Comparison of ENCODE assay signal across 8 cellular contexts in genomic region chrX:5586726-5587125, GRCh38.
"Had no signal": no experiment of that assay in that cellular context is flagged by ENCODE, and none has a peak within 500 bp of the region (broad histone marks: within the 10 kb centered on the region; RNA-seq: fewer than 3 reads in every experiment).

No MANE protein-coding gene starts in this region.

- H3K36me3 Mint-ChIP-seq: IgD-negative memory B cell had no signal

- H3K4me3 ChIP-seq: GM23248, HAP-1 had no signal

- H3K9ac ChIP-seq: GM23248 had no signal

- H3K9me3 ChIP-seq: HAP-1 had no signal

- H3K4me3 Mint-ChIP-seq: HFFc6, IgD-negative memory B cell had no signal

- DNase-seq: GM23248, GOT3, H7, HFFc6, KBM-7 had no signal

- H3K27me3 Mint-ChIP-seq: IgD-negative memory B cell had no signal

- H3K27ac Mint-ChIP-seq: HFFc6, IgD-negative memory B cell had no signal

- H3K36me3 ChIP-seq: HAP-1 had no signal

- H3K27ac ChIP-seq: GM23248, HL-60 had no signal
